In the genomic region with DNA sequence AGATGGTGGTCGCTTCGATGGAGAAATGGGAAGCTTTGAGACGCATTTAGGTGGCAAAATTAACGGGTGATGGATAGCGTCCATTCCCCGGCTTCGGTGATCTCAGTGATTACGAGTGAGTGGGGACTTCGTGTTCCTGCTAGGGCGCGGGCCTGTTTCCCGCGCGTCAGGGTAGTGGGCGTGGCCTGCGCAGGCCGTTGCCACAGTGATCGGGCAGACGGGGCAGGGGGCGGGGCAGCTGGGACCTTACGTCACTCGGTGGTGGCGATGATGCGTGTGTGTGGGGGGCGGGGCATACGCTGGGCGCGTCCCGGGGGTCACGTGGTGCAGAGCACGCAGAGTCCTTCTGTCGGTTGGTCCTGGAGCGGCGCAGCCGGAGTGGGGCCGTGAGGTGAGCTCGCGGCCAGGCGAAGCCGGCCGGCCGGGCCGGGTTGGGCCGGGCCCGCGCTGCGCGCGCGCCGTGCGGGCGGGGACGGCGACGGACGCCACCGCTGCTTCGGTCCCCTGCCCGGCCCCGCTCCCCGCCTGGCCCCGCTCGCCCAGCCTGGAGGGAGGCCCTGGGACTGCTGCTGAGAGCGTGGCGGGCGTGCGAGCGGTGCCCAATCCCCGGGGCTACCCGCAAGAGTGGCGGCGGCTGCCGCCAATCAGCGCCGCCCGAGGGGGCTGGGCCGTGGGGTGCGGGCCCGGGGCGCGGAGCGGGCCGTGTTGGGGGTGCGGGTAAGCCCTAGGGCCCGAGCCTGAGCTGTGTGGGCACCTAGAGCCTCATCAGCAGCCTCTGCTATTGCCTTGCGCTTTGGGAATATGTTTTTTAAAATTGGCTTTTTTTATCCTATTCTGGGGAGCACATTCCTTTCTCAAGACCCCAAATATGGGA, we compare ENCODE assay signal across 8 cellular contexts. TPM values are rescaled to one million over a fixed set of nuclear protein-coding genes. Genes with fewer than 3 reads are reported as not detected.
DNase-seq lines count a peak whose midpoint lies in the region; ATAC-seq and TF ChIP-seq lines count a peak whose summit lies in the region.

A gene (plus strand): TSS at position 327 of the 874 bp plus-strand sequence. CDS start 29,508 bp downstream, outside the sequence.

- H3K9me3 Mint-ChIP-seq in activated T-helper 17 cell treated with anti-CD3 and anti-CD28 coated beads, Interleukin-2, amount 50 U/mL, for 72 hours, result peaks cover 7% of the 10 kb centered on the region
- H3K9me3 Mint-ChIP-seq in naive thymus-derived CD8-positive, alpha-beta T cell, result peaks cover 0 to 3% (median 0%) of the 10 kb centered on the region in 9 donors
- H3K9me3 Mint-ChIP-seq in stimulated activated naive B cell treated with anti-CD40 and anti-IgM and Interleukin-4, amounts not matched to agents 10 μg/mL and 1 μg/mL and 100 μg/mL, for 72 hours, result peaks cover 4 to 6% of the 10 kb centered on the region in 2 donors

- no peaks in the 10 kb centered on the region for H3K27me3 Mint-ChIP-seq in activated T-helper 17 cell treated with anti-CD3 and anti-CD28 coated beads, Interleukin-2, amount 50 U/mL, for 72 hours
- H3K27me3 Mint-ChIP-seq in naive thymus-derived CD8-positive, alpha-beta T cell, result no peaks in the 10 kb centered on the region
- no peaks in the 10 kb centered on the region for H3K27me3 Mint-ChIP-seq in stimulated activated naive B cell treated with anti-CD40 and anti-IgM and Interleukin-4, amounts not matched to agents 10 μg/mL and 1 μg/mL and 100 μg/mL, for 72 hours

- H3K4me3 Mint-ChIP-seq in activated T-helper 17 cell treated with anti-CD3 and anti-CD28 coated beads, Interleukin-2, amount 50 U/mL, for 72 hours, result peak within 1 kb of the TSS; percentile 97
- H3K4me3 Mint-ChIP-seq in naive thymus-derived CD8-positive, alpha-beta T cell, result peak within 1 kb of the TSS; percentile 84 to 98 (median 93)
- H3K4me3 Mint-ChIP-seq in stimulated activated naive B cell treated with anti-CD40 and anti-IgM and Interleukin-4, amounts not matched to agents 10 μg/mL and 1 μg/mL and 100 μg/mL, for 72 hours, result peak within 1 kb of the TSS; percentile 81 to 95

- H2AFZ ChIP-seq in fibroblast of lung (ENCODE audit: low read length), result peak within 1 kb of the TSS; percentile 15

- H3K9me3 ChIP-seq in fibroblast of lung (ENCODE audit: control insufficient read depth, insufficient read depth, low read depth, low read length), result no peaks in the 10 kb centered on the region

- H3K9ac ChIP-seq in fibroblast of lung (ENCODE audit: insufficient read depth, low read length), result peak within 1 kb of the TSS; percentile 86

- peaks cover 35% of the 10 kb centered on the region for H3K36me3 Mint-ChIP-seq in activated T-helper 17 cell treated with anti-CD3 and anti-CD28 coated beads, Interleukin-2, amount 50 U/mL, for 72 hours (ENCODE audit: low read depth)
- peaks cover 0 to 20% (median 2%) of the 10 kb centered on the region in 3 donors for H3K36me3 Mint-ChIP-seq in naive thymus-derived CD8-positive, alpha-beta T cell
- H3K36me3 Mint-ChIP-seq in stimulated activated naive B cell treated with anti-CD40 and anti-IgM and Interleukin-4, amounts not matched to agents 10 μg/mL and 1 μg/mL and 100 μg/mL, for 72 hours, result peaks cover 13 to 34% of the 10 kb centered on the region in 2 donors

- H4K20me1 ChIP-seq in fibroblast of lung (ENCODE audit: control insufficient read depth, extremely low read depth, insufficient read depth, low read length), result no peaks in the 10 kb centered on the region

- peaks cover 48% of the 10 kb centered on the region for H3K4me1 Mint-ChIP-seq in activated T-helper 17 cell treated with anti-CD3 and anti-CD28 coated beads, Interleukin-2, amount 50 U/mL, for 72 hours
- H3K4me1 Mint-ChIP-seq in naive thymus-derived CD8-positive, alpha-beta T cell, result peaks cover 45 to 91% (median 75%) of the 10 kb centered on the region in 4 donors
- H3K4me1 Mint-ChIP-seq in stimulated activated naive B cell treated with anti-CD40 and anti-IgM and Interleukin-4, amounts not matched to agents 10 μg/mL and 1 μg/mL and 100 μg/mL, for 72 hours, result peaks cover 41 to 64% of the 10 kb centered on the region in 2 donors

- peak within 1 kb of the TSS; percentile 97 for H3K27ac Mint-ChIP-seq in activated T-helper 17 cell treated with anti-CD3 and anti-CD28 coated beads, Interleukin-2, amount 50 U/mL, for 72 hours
- peak within 1 kb of the TSS; percentile 98 to 100 (median 100) for H3K27ac Mint-ChIP-seq in naive thymus-derived CD8-positive, alpha-beta T cell
- H3K27ac Mint-ChIP-seq in stimulated activated naive B cell treated with anti-CD40 and anti-IgM and Interleukin-4, amounts not matched to agents 10 μg/mL and 1 μg/mL and 100 μg/mL, for 72 hours, result peak within 1 kb of the TSS; percentile 96

- H3K79me2 ChIP-seq in fibroblast of lung (ENCODE audit: control insufficient read depth, insufficient read depth, low read length), result peaks cover 39% of the 10 kb centered on the region

- DNase-seq in EL (peak; percentile 96), H4 (ENCODE audit: low spot score) (peak; percentile 95), LoVo (ENCODE audit: low spot score) (peak; percentile 93), RWPE1 (ENCODE audit: low spot score) (peak; percentile 100), fibroblast of lung (ENCODE audit: low read depth in 2 of 2) (peak; percentile 93 to 98)
- DNase-seq in naive thymus-derived CD8-positive, alpha-beta T cell, result peak; percentile 99 to 100 (median 100)
- peak; percentile 96 for DNase-seq in stimulated activated naive B cell treated with anti-CD40 and anti-IgM and Interleukin-4, amounts not matched to agents 10 μg/mL and 1 μg/mL and 100 μg/mL, for 72 hours

- POLR2A ChIA-PET in RWPE1 (lab: Yijun Ruan, JAX; ENCODE audit: low non-redundant PET), result interaction anchor here (0.5 to 2.6 kb wide), 4 partner anchors 14 to 788 kb away, joined by 3 to 29 read pairs (median 4); a partner anchor contains a TSS
- POLR2A ChIA-PET in naive thymus-derived CD8-positive, alpha-beta T cell (lab: Charles Lee), result interaction anchor here (0.6 to 17.0 kb wide), 17 partner anchors 13 to 317 kb away, joined by 3 to 684 read pairs (median 4); a partner anchor contains a TSS

- CTCF ChIA-PET in RWPE1 (lab: Yijun Ruan, JAX), result interaction anchor here (0.5 to 1.4 kb wide), 4 partner anchors 11 to 73 kb away, joined by 3 to 9 read pairs (median 4); no protein-coding TSS in a partner anchor

- H3K27me3 ChIP-seq in fibroblast of lung (ENCODE audit: control insufficient read depth, insufficient read depth, low read length), result no peaks in the 10 kb centered on the region

- TF ChIP-seq CTCF in RWPE1 (conservative IDR thresholded peaks at IDR 0.05; ENCODE audit: low read depth) (no peak), fibroblast of lung (conservative IDR thresholded peaks at IDR 0.05 in 1 of 2, IDR thresholded peaks at IDR 0.05 in 1 of 2; ENCODE audit: low read depth in 1 of 2, low read length in 2 of 2) (no peak)

- H3K36me3 ChIP-seq in fibroblast of lung (ENCODE audit: control insufficient read depth, insufficient read depth, low read length), result no peaks in the 10 kb centered on the region

- peak; percentile 90 for ATAC-seq in activated T-helper 17 cell treated with anti-CD3 and anti-CD28 coated beads, Interleukin-2, amount 50 U/mL, for 72 hours (replicated peaks)
- ATAC-seq in naive thymus-derived CD8-positive, alpha-beta T cell, result peak; percentile 81 to 87
- ATAC-seq in stimulated activated naive B cell treated with anti-CD40 and anti-IgM and Interleukin-4, amounts not matched to agents 10 μg/mL and 1 μg/mL and 100 μg/mL, for 72 hours (replicated peaks), result peak; percentile 90 to 92

- H3K4me3 ChIP-seq in fibroblast of lung (replicated peaks in 1 of 4; ENCODE audit: control extremely low read depth in 1 of 4, insufficient read depth in 1 of 4, low read depth in 3 of 4, low read length in 4 of 4), result peak within 1 kb of the TSS; percentile 74 to 97 (median 82)

- peak within 1 kb of the TSS; percentile 68 for H3K4me2 ChIP-seq in fibroblast of lung (ENCODE audit: extremely low read depth, insufficient read depth, low read length)

- peaks cover 20% of the 10 kb centered on the region for H3K4me1 ChIP-seq in fibroblast of lung (ENCODE audit: control insufficient read depth, extremely low read depth, insufficient read depth, low read length)

- peak within 1 kb of the TSS; percentile 86 for H3K27ac ChIP-seq in RWPE1
- peak within 1 kb of the TSS; percentile 71 for H3K27ac ChIP-seq in fibroblast of lung (ENCODE audit: insufficient read depth, low read length)

RNA-seq across cellular contexts. Expression of the gene that starts here (rescaled TPM):
- total RNA-seq in H4 (2014; rRNA removed; shearing (Covaris generic)), result 12.0 and 15.0 TPM in 2 replicates
- 10 to 100 TPM; 70.3 to 73.0 TPM for total RNA-seq in activated T-helper 17 cell treated with anti-CD3 and anti-CD28 coated beads, Interleukin-2, amount 50 U/mL, for 72 hours
- total RNA-seq in fibroblast of lung, result 28.2 and 40.1 TPM in 2 replicates
- polyA plus RNA-seq in fibroblast of lung, result 31.4 and 32.5 TPM in 2 replicates
- 24.4 and 29.6 TPM in 2 replicates for polyA plus RNA-seq in fibroblast of lung (2012)
- 49.2 and 74.5 TPM in 2 replicates for polyA minus RNA-seq in fibroblast of lung (ENCODE audit: low replicate concordance)
- 10 to 100 TPM; 79.0 to 82.8 TPM for total RNA-seq in naive thymus-derived CD8-positive, alpha-beta T cell
- 100 to 1,000 TPM; 114 to 135 (median 125) TPM for polyA plus RNA-seq in naive thymus-derived CD8-positive, alpha-beta T cell

Comparison
In these comparisons a context has a peak if more than half of its experiments do, and no peak if none do; other contexts are left out.
1. Peak in every context shown above with its lines: DNase-seq, ATAC-seq, H3K4me3 ChIP-seq and H3K27ac ChIP-seq.